In the genomic region with DNA sequence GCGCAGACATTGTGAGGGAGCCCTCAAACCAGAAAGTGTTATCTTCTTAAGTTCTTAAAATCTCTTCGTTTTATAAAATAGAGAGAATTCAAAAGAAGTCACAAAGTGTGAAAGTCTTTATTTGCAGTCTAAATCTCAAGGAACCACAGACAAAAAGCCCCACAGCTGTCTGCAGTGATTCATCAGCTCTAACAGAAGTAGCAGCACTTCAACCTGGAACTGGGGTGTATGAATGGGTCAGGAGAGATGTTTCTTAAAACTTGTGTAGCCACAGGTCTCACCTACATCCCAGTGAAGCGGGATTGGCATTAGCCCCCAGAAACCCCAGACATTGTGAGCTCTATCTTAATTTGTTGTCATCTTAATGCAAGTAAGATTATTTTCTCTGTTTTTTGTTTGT, we compare ENCODE assay signal across 11 cellular contexts.
"Had no signal": no experiment of that assay in that cellular context is flagged by ENCODE, and none has a peak within 500 bp of the region (broad histone marks: within the 10 kb centered on the region; RNA-seq: fewer than 3 reads in every experiment).

No MANE protein-coding gene starts in this region.

- H3K27me3 Mint-ChIP-seq: activated naive CD8-positive, alpha-beta T cell treated with anti-CD3 and anti-CD28 coated beads, Interleukin-2, amount 10 ng/mL, durations not matched to agents 7 days and 5 days had no signal

- H3K4me3 Mint-ChIP-seq: activated naive CD8-positive, alpha-beta T cell treated with anti-CD3 and anti-CD28 coated beads, Interleukin-2, amount 10 ng/mL, durations not matched to agents 7 days and 5 days; immature natural killer cell had no signal

- ATAC-seq: heart left ventricle, right lobe of liver had no signal

- H3K27ac Mint-ChIP-seq: activated naive CD8-positive, alpha-beta T cell treated with anti-CD3 and anti-CD28 coated beads, Interleukin-2, amount 10 ng/mL, durations not matched to agents 7 days and 5 days had no signal

- DNase-seq: activated CD4-positive, alpha-beta T cell treated with anti-CD3 and anti-CD28 coated beads for 1 hour; activated effector memory CD4-positive, alpha-beta T cell treated with anti-CD3 and anti-CD28 coated beads, Interleukin-2, amount 50 U/mL, for 16 hours; activated naive CD8-positive, alpha-beta T cell treated with anti-CD3 and anti-CD28 coated beads, Interleukin-2, amount 10 ng/mL, durations not matched to agents 7 days and 5 days; anterior cingulate cortex; brain microvascular endothelial cell; cortex of kidney; effector memory CD4-positive, alpha-beta T cell; heart left ventricle; immature natural killer cell; right lobe of liver; T1000 had no signal
